ENCODE assay signal across 23 cellular contexts in genomic region chr9:70491798-70492736, GRCh38.
DNase-seq lines count a peak whose midpoint lies in the region; ATAC-seq and TF ChIP-seq lines count a peak whose summit lies in the region.
"Had no signal": no experiment of that assay in that cellular context is flagged by ENCODE, and none has a peak within 500 bp of the region (broad histone marks: within the 10 kb centered on the region; RNA-seq: fewer than 3 reads in every experiment).

No MANE protein-coding gene starts in this region.

- H3K9me3 ChIP-seq in RWPE2 (ENCODE audit: severe bottlenecking) = no peaks in the 10 kb centered on the region
- H3K9me3 ChIP-seq in CD8-positive, alpha-beta memory T cell (ENCODE audit: low read length) = no peaks in the 10 kb centered on the region
- H3K9me3 ChIP-seq: ascending aorta, mucosa of descending colon, sigmoid colon, SK-N-SH, vagina had no signal

- H3K4me3 Mint-ChIP-seq in activated CD4-positive, alpha-beta T cell treated with anti-CD3 and anti-CD28 coated beads, Interleukin-2, amount 10 ng/mL, durations not matched to agents 7 days and 5 days = no peak overlapping the region
- H3K4me3 Mint-ChIP-seq in stimulated activated effector memory CD8-positive, alpha-beta T cell treated with anti-CD3 and anti-CD28 coated beads, Interleukin-12 subunit alpha, Interleukin-12 subunit beta, amount 100 ng/mL, for 72 hours = no peak overlapping the region
- H3K4me3 Mint-ChIP-seq in CD8-positive, alpha-beta memory T cell = peak overlapping the region in 3 of 7 donors; percentile 24 to 71 (median 28)

- no peak for TF ChIP-seq CTCF in RWPE2 (IDR thresholded peaks at IDR 0.05; ENCODE audit: poor library complexity, severe bottlenecking)

- H3K27me3 ChIP-seq in RWPE2 (ENCODE audit: insufficient read depth, poor library complexity, severe bottlenecking) = no peaks in the 10 kb centered on the region
- no peaks in the 10 kb centered on the region for H3K27me3 ChIP-seq in CD8-positive, alpha-beta memory T cell (ENCODE audit: insufficient read depth, low read length, poor library complexity, severe bottlenecking)
- H3K27me3 ChIP-seq: ascending aorta, sigmoid colon, vagina had no signal

- peaks cover 39% of the 10 kb centered on the region for H3K4me1 Mint-ChIP-seq in activated CD4-positive, alpha-beta T cell treated with anti-CD3 and anti-CD28 coated beads, Interleukin-2, amount 10 ng/mL, durations not matched to agents 7 days and 5 days
- peaks cover 39% of the 10 kb centered on the region for H3K4me1 Mint-ChIP-seq in stimulated activated effector memory CD8-positive, alpha-beta T cell treated with anti-CD3 and anti-CD28 coated beads, Interleukin-12 subunit alpha, Interleukin-12 subunit beta, amount 100 ng/mL, for 72 hours
- peaks cover 12 to 22% (median 21%) of the 10 kb centered on the region in 3 donors for H3K4me1 Mint-ChIP-seq in CD8-positive, alpha-beta memory T cell

- H3K4me1 ChIP-seq in RWPE2 (ENCODE audit: insufficient read depth, poor library complexity, severe bottlenecking) = peaks cover 10% of the 10 kb centered on the region
- H3K4me1 ChIP-seq in CD8-positive, alpha-beta memory T cell (ENCODE audit: insufficient read depth, low read length) = peaks cover 5% of the 10 kb centered on the region

- peaks cover 3% of the 10 kb centered on the region for H3K9me3 Mint-ChIP-seq in activated CD4-positive, alpha-beta T cell treated with anti-CD3 and anti-CD28 coated beads, Interleukin-2, amount 10 ng/mL, durations not matched to agents 7 days and 5 days
- no peaks in the 10 kb centered on the region for H3K9me3 Mint-ChIP-seq in stimulated activated effector memory CD8-positive, alpha-beta T cell treated with anti-CD3 and anti-CD28 coated beads, Interleukin-12 subunit alpha, Interleukin-12 subunit beta, amount 100 ng/mL, for 72 hours
- H3K9me3 Mint-ChIP-seq in CD8-positive, alpha-beta memory T cell = no peaks in the 10 kb centered on the region

- 0 out of 3 replicates have a peak, but pooled peaks have one; percentile 31 for ATAC-seq in RWPE2 (ENCODE audit: low read depth)
- ATAC-seq in stimulated activated effector memory CD8-positive, alpha-beta T cell treated with anti-CD3 and anti-CD28 coated beads, Interleukin-12 subunit alpha, Interleukin-12 subunit beta, amount 100 ng/mL, for 72 hours = peak; percentile 46
- ATAC-seq: left lobe of liver, mucosa of descending colon, Panc1 had no signal

- CTCF ChIA-PET in activated CD4-positive, alpha-beta T cell treated with anti-CD3 and anti-CD28 coated beads, Interleukin-2, amount 10 ng/mL, durations not matched to agents 7 days and 5 days (lab: Charles Lee) = interaction anchor here (1.5 kb wide), 1 partner anchor 12 kb away, joined by 4 read pairs; no protein-coding TSS in a partner anchor
- CTCF ChIA-PET in CD8-positive, alpha-beta memory T cell (lab: Charles Lee) = interaction anchor here (0.6 kb wide), 1 partner anchor 65 kb away, joined by 3 read pairs; no protein-coding TSS in a partner anchor

- peak; percentile 19 for DNase-seq in activated CD4-positive, alpha-beta T cell treated with anti-CD3 and anti-CD28 coated beads, Interleukin-2, amount 10 ng/mL, durations not matched to agents 7 days and 5 days
- DNase-seq in activated CD4-positive, alpha-beta T cell treated with anti-CD3 and anti-CD28 coated beads for 1 hour = no peak
- DNase-seq in NCI-H2029 treated with DMSO at 0.1 percent for 48 hours (lab: John Stamatoyannopoulos, UW) = peak; percentile 25
- no peak for DNase-seq in RWPE2 (ENCODE audit: low spot score)
- no peak for DNase-seq in stimulated activated effector memory CD8-positive, alpha-beta T cell treated with anti-CD3 and anti-CD28 coated beads, Interleukin-12 subunit alpha, Interleukin-12 subunit beta, amount 100 ng/mL, for 72 hours (ENCODE audit: low spot score in 2 of 2)
- no peak for DNase-seq in foreskin melanocyte
- no peak for DNase-seq in CD8-positive, alpha-beta memory T cell
- DNase-seq in germinal center (ENCODE audit: low spot score) = no peak
- DNase-seq: activated CD4-positive, alpha-beta T cell treated with anti-CD3 and anti-CD28 coated beads for 4 hours; activated gamma-delta T cell treated with Interleukin-2 at 50 U/mL for 16 hours; GOT3; mucosa of descending colon; MV-4-11; NCI-H510A treated with DMSO at 0.1 percent for 48 hours; nucleus accumbens; sigmoid colon; SK-N-SH; stimulated activated CD4-positive, alpha-beta T cell treated with anti-CD3 and anti-CD28 coated beads, Interleukin-2, amount 100 ng/mL, for 24 hours; T1000 had no signal

- H3K27me3 Mint-ChIP-seq in activated CD4-positive, alpha-beta T cell treated with anti-CD3 and anti-CD28 coated beads, Interleukin-2, amount 10 ng/mL, durations not matched to agents 7 days and 5 days = no peaks in the 10 kb centered on the region
- peaks cover 0 to 4% of the 10 kb centered on the region in 2 donors for H3K27me3 Mint-ChIP-seq in CD8-positive, alpha-beta memory T cell

- H3K4me3 ChIP-seq in RWPE2 (ENCODE audit: severe bottlenecking) = no peak overlapping the region
- no peak overlapping the region for H3K4me3 ChIP-seq in CD8-positive, alpha-beta memory T cell (ENCODE audit: low read length)
- H3K4me3 ChIP-seq: ascending aorta, mucosa of descending colon, sigmoid colon, vagina had no signal

- peak overlapping the region; percentile 25 for H3K27ac Mint-ChIP-seq in activated CD4-positive, alpha-beta T cell treated with anti-CD3 and anti-CD28 coated beads, Interleukin-2, amount 10 ng/mL, durations not matched to agents 7 days and 5 days
- H3K27ac Mint-ChIP-seq in stimulated activated effector memory CD8-positive, alpha-beta T cell treated with anti-CD3 and anti-CD28 coated beads, Interleukin-12 subunit alpha, Interleukin-12 subunit beta, amount 100 ng/mL, for 72 hours = no peak overlapping the region
- H3K27ac Mint-ChIP-seq in CD8-positive, alpha-beta memory T cell = peak overlapping the region in 1 of 8 donors; percentile 14

- no peak overlapping the region for H3K27ac ChIP-seq in RWPE2 (ENCODE audit: poor library complexity, severe bottlenecking)
- no peak overlapping the region for H3K27ac ChIP-seq in CD8-positive, alpha-beta memory T cell (ENCODE audit: low read depth, low read length)
- H3K27ac ChIP-seq: vagina had no signal

- POLR2A ChIA-PET in activated CD4-positive, alpha-beta T cell treated with anti-CD3 and anti-CD28 coated beads, Interleukin-2, amount 10 ng/mL, durations not matched to agents 7 days and 5 days (lab: Charles Lee) = no interaction called here
- POLR2A ChIA-PET in CD8-positive, alpha-beta memory T cell (lab: Charles Lee) = interaction anchor here (0.6 kb wide), 1 partner anchor 70 kb away, joined by 7 read pairs; no protein-coding TSS in a partner anchor

- no peaks in the 10 kb centered on the region for H3K36me3 Mint-ChIP-seq in activated CD4-positive, alpha-beta T cell treated with anti-CD3 and anti-CD28 coated beads, Interleukin-2, amount 10 ng/mL, durations not matched to agents 7 days and 5 days (ENCODE audit: low read depth)
- no peaks in the 10 kb centered on the region for H3K36me3 Mint-ChIP-seq in stimulated activated effector memory CD8-positive, alpha-beta T cell treated with anti-CD3 and anti-CD28 coated beads, Interleukin-12 subunit alpha, Interleukin-12 subunit beta, amount 100 ng/mL, for 72 hours
- no peaks in the 10 kb centered on the region for H3K36me3 Mint-ChIP-seq in CD8-positive, alpha-beta memory T cell

- H3K36me3 ChIP-seq in RWPE2 (ENCODE audit: low read depth) = no peaks in the 10 kb centered on the region
- H3K36me3 ChIP-seq in CD8-positive, alpha-beta memory T cell (ENCODE audit: insufficient read depth, low read length) = no peaks in the 10 kb centered on the region
- H3K36me3 ChIP-seq: ascending aorta, sigmoid colon, vagina had no signal

Comparison
In these comparisons a context has a peak if more than half of its experiments do, and no peak if none do; other contexts are left out.
1. DNase-seq: peak in activated CD4-positive, alpha-beta T cell treated with anti-CD3 and anti-CD28 coated beads, Interleukin-2, amount 10 ng/mL, durations not matched to agents 7 days and 5 days (single experiment) and NCI-H2029 treated with DMSO at 0.1 percent for 48 hours (single experiment); none in activated CD4-positive, alpha-beta T cell treated with anti-CD3 and anti-CD28 coated beads for 1 hour (single experiment), RWPE2 (single experiment), stimulated activated effector memory CD8-positive, alpha-beta T cell treated with anti-CD3 and anti-CD28 coated beads, Interleukin-12 subunit alpha, Interleukin-12 subunit beta, amount 100 ng/mL, for 72 hours (0 of 2), foreskin melanocyte (single experiment), CD8-positive, alpha-beta memory T cell (0 of 5) and germinal center (single experiment).